ENCODE assay signal across 2 cellular contexts in the genomic region with DNA sequence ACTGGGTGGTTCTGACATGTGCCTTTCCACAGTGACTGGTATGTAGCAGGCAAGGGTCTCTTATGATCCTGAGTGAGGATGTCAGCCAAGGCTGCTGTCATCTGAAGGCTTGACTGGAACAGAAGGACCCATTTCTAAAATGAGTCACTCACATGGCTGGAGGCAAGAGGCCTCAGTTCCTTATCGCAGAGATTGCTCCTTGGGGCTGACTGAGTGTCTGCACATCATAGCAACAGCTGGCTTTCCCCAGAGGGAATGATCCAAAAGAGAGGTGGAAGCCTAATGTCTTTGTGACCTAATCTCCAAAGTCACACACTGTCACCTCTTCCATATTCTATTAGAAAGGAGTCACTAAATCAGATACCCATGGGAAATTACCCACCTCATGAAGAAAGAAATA.
A peak's percentile ranks its signal among the peaks of the same experiment; 100 is the strongest.
TF ChIP-seq lines count a peak whose summit lies in the region.

No MANE protein-coding gene starts in this region.

TF ChIP-seq in HEK293, 187 proteins besides CTCF, POLR2A, EP300 and RAD21 (continued from another document):
- no peak for TF ChIP-seq ZNF214 (tag by site-specific recombination; IDR thresholded peaks at IDR 0.05; ENCODE audit: borderline replicate concordance)
- TF ChIP-seq, protein P1, sequence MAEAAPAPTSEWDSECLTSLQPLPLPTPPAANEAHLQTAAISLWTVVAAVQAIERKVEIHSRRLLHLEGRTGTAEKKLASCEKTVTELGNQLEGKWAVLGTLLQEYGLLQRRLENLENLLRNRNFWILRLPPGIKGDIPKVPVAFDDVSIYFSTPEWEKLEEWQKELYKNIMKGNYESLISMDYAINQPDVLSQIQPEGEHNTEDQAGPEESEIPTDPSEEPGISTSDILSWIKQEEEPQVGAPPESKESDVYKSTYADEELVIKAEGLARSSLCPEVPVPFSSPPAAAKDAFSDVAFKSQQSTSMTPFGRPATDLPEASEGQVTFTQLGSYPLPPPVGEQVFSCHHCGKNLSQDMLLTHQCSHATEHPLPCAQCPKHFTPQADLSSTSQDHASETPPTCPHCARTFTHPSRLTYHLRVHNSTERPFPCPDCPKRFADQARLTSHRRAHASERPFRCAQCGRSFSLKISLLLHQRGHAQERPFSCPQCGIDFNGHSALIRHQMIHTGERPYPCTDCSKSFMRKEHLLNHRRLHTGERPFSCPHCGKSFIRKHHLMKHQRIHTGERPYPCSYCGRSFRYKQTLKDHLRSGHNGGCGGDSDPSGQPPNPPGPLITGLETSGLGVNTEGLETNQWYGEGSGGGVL (tag by site-specific recombination; IDR thresholded peaks at IDR 0.05): 0 out of 2 replicates have a peak, but pooled peaks have one; percentile 14
- TF ChIP-seq ZNF138 (tag by site-specific recombination; IDR thresholded peaks at IDR 0.05; ENCODE audit: borderline replicate concordance): no peak
- peak; percentile 30; the same call in 1 of the 2 replicates for TF ChIP-seq ZNF335 (tag by site-specific recombination; conservative IDR thresholded peaks at IDR 0.05)
- peak; percentile 75 for TF ChIP-seq SETDB1 (IDR thresholded peaks at IDR 0.05; ENCODE audit: insufficient read length, low read length)

TF ChIP-seq in K562, 482 proteins besides CTCF, POLR2A, EP300 and RAD21:
- TF ChIP-seq, protein P2, sequence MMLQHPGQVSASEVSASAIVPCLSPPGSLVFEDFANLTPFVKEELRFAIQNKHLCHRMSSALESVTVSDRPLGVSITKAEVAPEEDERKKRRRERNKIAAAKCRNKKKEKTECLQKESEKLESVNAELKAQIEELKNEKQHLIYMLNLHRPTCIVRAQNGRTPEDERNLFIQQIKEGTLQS (IDR thresholded peaks at IDR 0.05): peak; percentile 60
- TF ChIP-seq, protein P2 (CRISPR knock-in tag; conservative IDR thresholded peaks at IDR 0.05): no peak
- TF ChIP-seq ARID1B (IDR thresholded peaks at IDR 0.05) (peak; percentile 14; the same call in 1 of the 2 replicates), DMBX1 (CRISPR knock-in tag; IDR thresholded peaks at IDR 0.05; ENCODE audit: borderline replicate concordance) (no peak), SP2 (IDR thresholded peaks at IDR 0.05; ENCODE audit: extremely low read depth, low read depth, low read length, poor library complexity, severe bottlenecking) (no peak), CTBP1 (IDR thresholded peaks at IDR 0.05; ENCODE audit: borderline replicate concordance) (no peak), FOSL1 (tag; conservative IDR thresholded peaks at IDR 0.05) (peak; percentile 79), KDM1A (IDR thresholded peaks at IDR 0.05) (peak in 1 of 2 experiments; percentile 23; a peak in 1 of 4 replicates), JUN (IDR thresholded peaks at IDR 0.05; ENCODE audit: borderline replicate concordance, low read depth, low read length) (peak; percentile 58; the same call in 1 of the 2 replicates), JUN (CRISPR knock-in tag; IDR thresholded peaks at IDR 0.05; ENCODE audit: borderline replicate concordance) (no peak), JUND (IDR thresholded peaks at IDR 0.05; ENCODE audit: borderline replicate concordance, low read depth, low read length) (peak; percentile 83), JUND (tag; IDR thresholded peaks at IDR 0.05; ENCODE audit: borderline replicate concordance, low read depth, low read length) (peak; percentile 66; the same call in 1 of the 3 replicates), ZNF124 (CRISPR knock-in tag; IDR thresholded peaks at IDR 0.05) (no peak), SMARCA4 (IDR thresholded peaks at IDR 0.05) (0 out of 2 replicates have a peak, but pooled peaks have one; percentile 21), ZBTB8A (IDR thresholded peaks at IDR 0.05; ENCODE audit: partially characterized antibody) (no peak), RCOR1 (IDR thresholded peaks at IDR 0.05; ENCODE audit: borderline replicate concordance in 1 of 2, low read depth in 2 of 2, low read length in 2 of 2) (peak in 1 of 2 experiments; percentile 56; a peak in 1 of 4 replicates), CBFA2T3 (IDR thresholded peaks at IDR 0.05) (peak; percentile 31), SMARCE1 (IDR thresholded peaks at IDR 0.05) (peak; percentile 14; the same call in 1 of the 2 replicates)
- TF ChIP-seq, protein P3, sequence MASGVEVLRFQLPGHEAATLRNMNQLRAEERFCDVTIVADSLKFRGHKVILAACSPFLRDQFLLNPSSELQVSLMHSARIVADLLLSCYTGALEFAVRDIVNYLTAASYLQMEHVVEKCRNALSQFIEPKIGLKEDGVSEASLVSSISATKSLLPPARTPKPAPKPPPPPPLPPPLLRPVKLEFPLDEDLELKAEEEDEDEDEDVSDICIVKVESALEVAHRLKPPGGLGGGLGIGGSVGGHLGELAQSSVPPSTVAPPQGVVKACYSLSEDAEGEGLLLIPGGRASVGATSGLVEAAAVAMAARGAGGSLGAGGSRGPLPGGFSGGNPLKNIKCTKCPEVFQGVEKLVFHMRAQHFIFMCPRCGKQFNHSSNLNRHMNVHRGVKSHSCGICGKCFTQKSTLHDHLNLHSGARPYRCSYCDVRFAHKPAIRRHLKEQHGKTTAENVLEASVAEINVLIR (CRISPR knock-in tag; IDR thresholded peaks at IDR 0.05): no peak
- TF ChIP-seq, protein P4, sequence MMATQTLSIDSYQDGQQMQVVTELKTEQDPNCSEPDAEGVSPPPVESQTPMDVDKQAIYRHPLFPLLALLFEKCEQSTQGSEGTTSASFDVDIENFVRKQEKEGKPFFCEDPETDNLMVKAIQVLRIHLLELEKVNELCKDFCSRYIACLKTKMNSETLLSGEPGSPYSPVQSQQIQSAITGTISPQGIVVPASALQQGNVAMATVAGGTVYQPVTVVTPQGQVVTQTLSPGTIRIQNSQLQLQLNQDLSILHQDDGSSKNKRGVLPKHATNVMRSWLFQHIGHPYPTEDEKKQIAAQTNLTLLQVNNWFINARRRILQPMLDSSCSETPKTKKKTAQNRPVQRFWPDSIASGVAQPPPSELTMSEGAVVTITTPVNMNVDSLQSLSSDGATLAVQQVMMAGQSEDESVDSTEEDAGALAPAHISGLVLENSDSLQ (IDR thresholded peaks at IDR 0.05): peak; percentile 31; the same call in 1 of the 2 replicates
- TF ChIP-seq, protein P5, sequence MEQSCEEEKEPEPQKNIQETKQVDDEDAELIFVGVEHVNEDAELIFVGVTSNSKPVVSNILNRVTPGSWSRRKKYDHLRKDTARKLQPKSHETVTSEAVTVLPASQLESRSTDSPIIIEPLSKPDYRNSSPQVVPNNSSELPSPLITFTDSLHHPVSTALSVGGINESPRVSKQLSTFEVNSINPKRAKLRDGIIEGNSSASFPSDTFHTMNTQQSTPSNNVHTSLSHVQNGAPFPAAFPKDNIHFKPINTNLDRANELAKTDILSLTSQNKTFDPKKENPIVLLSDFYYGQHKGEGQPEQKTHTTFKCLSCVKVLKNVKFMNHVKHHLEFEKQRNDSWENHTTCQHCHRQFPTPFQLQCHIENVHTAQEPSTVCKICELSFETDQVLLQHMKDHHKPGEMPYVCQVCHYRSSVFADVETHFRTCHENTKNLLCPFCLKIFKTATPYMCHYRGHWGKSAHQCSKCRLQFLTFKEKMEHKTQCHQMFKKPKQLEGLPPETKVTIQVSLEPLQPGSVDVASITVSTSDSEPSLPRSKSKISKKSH (CRISPR knock-in tag; IDR thresholded peaks at IDR 0.05): no peak
TF ChIP-seq in K562: peak in this region for 11.
